Comparison of ENCODE assay signal across 8 cellular contexts in the genomic region with DNA sequence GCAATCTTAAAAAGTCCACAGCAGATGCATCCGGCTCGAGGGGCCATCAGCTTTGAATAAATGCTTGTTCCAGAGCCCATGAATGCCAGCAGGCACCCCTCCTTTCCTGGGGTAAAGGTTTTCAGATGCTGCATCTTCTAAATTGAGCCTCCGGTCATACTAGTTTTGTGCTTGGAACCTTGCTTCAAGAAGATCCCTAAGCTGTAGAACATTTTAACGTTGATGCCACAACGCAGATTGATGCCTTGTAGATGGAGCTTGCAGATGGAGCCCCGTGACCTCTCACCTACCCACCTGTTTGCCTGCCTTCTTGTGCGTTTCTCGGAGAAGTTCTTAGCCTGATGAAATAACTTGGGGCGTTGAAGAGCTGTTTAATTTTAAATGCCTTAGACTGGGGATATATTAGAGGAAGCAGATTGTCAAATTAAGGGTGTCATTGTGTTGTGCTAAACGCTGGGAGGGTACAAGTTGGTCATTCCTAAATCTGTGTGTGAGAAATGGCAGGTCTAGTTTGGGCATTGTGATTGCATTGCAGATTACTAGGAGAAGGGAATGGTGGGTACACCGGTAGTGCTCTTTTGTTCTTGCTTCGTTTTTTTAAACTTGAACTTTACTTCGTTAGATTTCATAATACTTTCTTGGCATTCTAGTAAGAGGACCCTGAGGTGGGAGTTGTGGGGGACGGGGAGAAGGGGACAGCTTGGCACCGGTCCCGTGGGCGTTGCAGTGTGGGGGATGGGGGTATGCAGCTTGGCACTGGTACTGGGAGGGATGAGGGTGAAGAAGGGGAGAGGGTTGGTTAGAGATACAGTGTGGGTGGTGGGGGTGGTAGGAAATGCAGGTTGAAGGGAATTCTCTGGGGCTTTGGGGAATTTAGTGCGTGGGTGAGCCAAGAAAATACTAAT. TPM values are rescaled to one million over a fixed set of nuclear protein-coding genes. Genes with fewer than 3 reads are reported as not detected.
DNase-seq lines count a peak whose midpoint lies in the region; ATAC-seq, FAIRE-seq and TF ChIP-seq lines count a peak whose summit lies in the region.

No MANE protein-coding gene starts in this region.

- FAIRE-seq in pancreas (lab: Jason Lieb, UNC) = no peak

- H3K27ac ChIP-seq in pancreas = peak overlapping the region; percentile 98 to 99 (median 99)

- TF ChIP-seq CTCF in foreskin fibroblast (IDR thresholded peaks at IDR 0.05; ENCODE audit: low read depth, low read length) (no peak), pancreas (IDR thresholded peaks at IDR 0.05) (no peak)

- no peaks in the 10 kb centered on the region for H3K27me3 ChIP-seq in pancreas

- 3 to 4% methylated on average over 18 of the region's 18 CpGs for WGBS in pancreas, 2 donors

- intact Hi-C loops in pancreas (cut with DNase I) = loop anchor here in 1 of 3 donors (5.0 kb wide), 1 partner anchor 78 kb away; no protein-coding TSS in a partner anchor

- ATAC-seq in pancreas = no peak
- no peak for ATAC-seq in HG02840 (IDR thresholded peaks at IDR 0.05; ENCODE audit: low FRiP score, unreplicated experiment)

- peaks cover 0 to 37% (median 0%) of the 10 kb centered on the region in 3 donors for H3K36me3 ChIP-seq in pancreas

- H3K9me3 ChIP-seq in pancreas = no peaks in the 10 kb centered on the region

- peak; percentile 40 to 41 for DNase-seq in AML-193 (lab: John Stamatoyannopoulos, UW)
- peak; percentile 55 for DNase-seq in KG1 (lab: John Stamatoyannopoulos, UW)
- peak; percentile 81 to 83 for DNase-seq in activated T-cell treated with anti-CD3 and anti-CD28 coated beads, Interleukin-2, amount 50 U/mL, for 48 hours
- DNase-seq in foreskin fibroblast = peak in 1 of 2 donors; percentile 63
- DNase-seq in pancreas = peak in 5 of 6 donors; percentile 70 to 84 (median 78)
- no peak for DNase-seq in T1000 (lab: John Stamatoyannopoulos, UW)
- no peak for DNase-seq in NCI-H2107 treated with DMSO at 0.1 percent for 48 hours (lab: John Stamatoyannopoulos, UW; ENCODE audit: unreplicated experiment)

- peaks cover 14 to 35% (median 15%) of the 10 kb centered on the region in 3 donors for H3K4me1 ChIP-seq in pancreas

- H3K4me3 ChIP-seq in foreskin fibroblast (ENCODE audit: low read depth in 1 of 2, low read length in 2 of 2) = peak overlapping the region; percentile 77 to 82
- peak overlapping the region; percentile 45 to 93 (median 78) for H3K4me3 ChIP-seq in pancreas

RNA-seq across cellular contexts. Expression of a gene that starts 1.9 kb away (rescaled TPM):
- 1,000 to 10,000 TPM in 1 of 6 donors, 100 to 1,000 TPM in 5; 295 to 1,475 (median 528) TPM for total RNA-seq in pancreas
- 1,000 to 10,000 TPM; 1,390 to 2,770 TPM for polyA plus RNA-seq in pancreas

RNA-seq across cellular contexts. Expression of a gene that starts 38.0 kb away (rescaled TPM):
- 10 to 100 TPM; 15.4 to 28.9 (median 18.8) TPM for total RNA-seq in pancreas
- polyA plus RNA-seq in pancreas = 10 to 100 TPM; 15.0 to 15.7 TPM

RNA-seq across cellular contexts. Expression of a gene that starts 42.0 kb away (rescaled TPM):
- total RNA-seq in pancreas = 10 to 100 TPM; 16.2 to 53.4 (median 26.3) TPM
- polyA plus RNA-seq in pancreas = 10 to 100 TPM; 38.0 to 58.2 TPM

Comparison
In these comparisons a context has a peak if more than half of its experiments do, and no peak if none do; other contexts are left out.
1. DNase-seq: peak in AML-193 (2 of 2), KG1 (single experiment), activated T-cell treated with anti-CD3 and anti-CD28 coated beads, Interleukin-2, amount 50 U/mL, for 48 hours (2 of 2) and pancreas (5 of 6); none in T1000 (single experiment) and NCI-H2107 treated with DMSO at 0.1 percent for 48 hours (single experiment).